20 cellular contexts compared by ENCODE assay signal in genomic region chr18:22829781-22830180, GRCh38.
"Had no signal": no experiment of that assay in that cellular context is flagged by ENCODE, and none has a peak within 500 bp of the region (broad histone marks: within the 10 kb centered on the region; RNA-seq: fewer than 3 reads in every experiment).

No MANE protein-coding gene starts in this region.

- H3K4me1 ChIP-seq: left lung, sigmoid colon had no signal

- H3K36me3 Mint-ChIP-seq: activated naive CD4-positive, alpha-beta T cell treated with anti-CD3 and anti-CD28 coated beads, Interleukin-2, amount 10 ng/mL, durations not matched to agents 7 days and 5 days; stimulated activated naive B cell treated with anti-CD40 and anti-IgM and Interleukin-4, amounts not matched to agents 10 μg/mL and 1 μg/mL and 100 μg/mL, for 72 hours; T-cell had no signal

- DNase-seq: activated CD4-positive, alpha-beta T cell treated with anti-CD3 and anti-CD28 coated beads for 4 hours; activated CD8-positive, alpha-beta memory T cell treated with anti-CD3 and anti-CD28 coated beads for 24 hours; activated naive CD4-positive, alpha-beta T cell treated with anti-CD3 and anti-CD28 coated beads, Interleukin-2, amount 10 ng/mL, durations not matched to agents 7 days and 5 days; central memory CD4-positive, alpha-beta T cell; effector CD4-positive, alpha-beta T cell; glutamatergic neuron; islet precursor cell; left lung; nephron progenitor cell; ovary; sigmoid colon; stimulated activated CD4-positive, alpha-beta T cell treated with anti-CD3 and anti-CD28 coated beads, Interleukin-2, amount 100 ng/mL, for 24 hours; stimulated activated naive B cell treated with anti-CD40 and anti-IgM and Interleukin-4, amounts not matched to agents 10 μg/mL and 1 μg/mL and 100 μg/mL, for 72 hours; substantia nigra; T-cell; transverse colon; WERI-Rb-1 had no signal

- H3K27ac ChIP-seq: coronary artery, left lung, ovary, sigmoid colon, WERI-Rb-1 had no signal

- H3K36me3 ChIP-seq: left lung, ovary, sigmoid colon, transverse colon, WERI-Rb-1 had no signal

- H3K9me3 ChIP-seq: ovary, sigmoid colon, transverse colon had no signal

- H3K4me3 ChIP-seq: coronary artery, left lung, ovary, sigmoid colon, transverse colon had no signal

- H3K27ac Mint-ChIP-seq: activated naive CD4-positive, alpha-beta T cell treated with anti-CD3 and anti-CD28 coated beads, Interleukin-2, amount 10 ng/mL, durations not matched to agents 7 days and 5 days; activated T-helper 2 cell treated with anti-CD3 and anti-CD28 coated beads, Interferon-gamma antibody, Interleukin-2, Interleukin-4, amounts not matched to agents 10 μg/mL and 5 μg/mL and 100 μg/mL, durations not matched to agents 14 hours and 24 hours and 36 hours; memory B cell; nephron progenitor cell; stimulated activated naive B cell treated with anti-CD40 and anti-IgM and Interleukin-4, amounts not matched to agents 10 μg/mL and 1 μg/mL and 100 μg/mL, for 72 hours; T-cell had no signal

- H3K27me3 ChIP-seq: left lung, ovary, sigmoid colon, transverse colon had no signal

- H3K9me3 Mint-ChIP-seq: activated naive CD4-positive, alpha-beta T cell treated with anti-CD3 and anti-CD28 coated beads, Interleukin-2, amount 10 ng/mL, durations not matched to agents 7 days and 5 days; activated T-helper 2 cell treated with anti-CD3 and anti-CD28 coated beads, Interferon-gamma antibody, Interleukin-2, Interleukin-4, amounts not matched to agents 10 μg/mL and 5 μg/mL and 100 μg/mL, durations not matched to agents 14 hours and 24 hours and 36 hours; nephron progenitor cell; stimulated activated naive B cell treated with anti-CD40 and anti-IgM and Interleukin-4, amounts not matched to agents 10 μg/mL and 1 μg/mL and 100 μg/mL, for 72 hours had no signal

- H3K4me3 Mint-ChIP-seq: activated naive CD4-positive, alpha-beta T cell treated with anti-CD3 and anti-CD28 coated beads, Interleukin-2, amount 10 ng/mL, durations not matched to agents 7 days and 5 days; memory B cell; nephron progenitor cell; stimulated activated naive B cell treated with anti-CD40 and anti-IgM and Interleukin-4, amounts not matched to agents 10 μg/mL and 1 μg/mL and 100 μg/mL, for 72 hours; T-cell had no signal

- H3K4me1 Mint-ChIP-seq: activated naive CD4-positive, alpha-beta T cell treated with anti-CD3 and anti-CD28 coated beads, Interleukin-2, amount 10 ng/mL, durations not matched to agents 7 days and 5 days; memory B cell; nephron progenitor cell; T-cell had no signal
